ENCODE assay signal across 1 cellular context in the genomic region with DNA sequence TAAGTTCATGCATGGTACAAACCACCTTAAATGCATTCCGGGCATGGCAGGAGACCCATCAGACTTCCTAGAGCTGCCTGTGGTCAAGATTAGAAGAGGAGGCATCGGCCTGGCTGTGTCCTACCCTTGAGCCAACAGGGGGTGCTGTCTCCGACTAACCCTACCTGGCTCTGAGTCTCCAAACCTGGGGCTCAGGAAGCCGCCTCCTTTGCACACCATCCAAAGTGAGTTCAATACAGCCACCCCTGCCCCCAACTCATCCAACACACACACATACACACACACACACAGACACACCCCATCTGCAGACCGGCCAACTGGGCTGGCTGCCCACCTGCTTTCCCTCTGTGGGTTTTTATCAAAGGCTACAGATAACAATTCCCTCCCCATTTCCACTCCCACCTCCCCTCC.
TF ChIP-seq lines count a peak whose summit lies in the region.

No MANE protein-coding gene starts in this region.

TF ChIP-seq in endothelial cell of umbilical vein, 7 proteins besides CTCF, POLR2A, EP300 and RAD21 (continued from another document):
- TF ChIP-seq MYC (IDR thresholded peaks at IDR 0.05; ENCODE audit: low read depth, low read length), result no peak
- no peak for TF ChIP-seq EZH2 (IDR thresholded peaks at IDR 0.05; ENCODE audit: borderline replicate concordance, low read depth, low read length, severe bottlenecking)
- no peak for TF ChIP-seq FOS (IDR thresholded peaks at IDR 0.05; ENCODE audit: borderline replicate concordance, insufficient read depth, low read length)
- TF ChIP-seq JUN (IDR thresholded peaks at IDR 0.05; ENCODE audit: borderline replicate concordance, insufficient read depth, insufficient read length, low read depth), result no peak
- TF ChIP-seq, protein P1, sequence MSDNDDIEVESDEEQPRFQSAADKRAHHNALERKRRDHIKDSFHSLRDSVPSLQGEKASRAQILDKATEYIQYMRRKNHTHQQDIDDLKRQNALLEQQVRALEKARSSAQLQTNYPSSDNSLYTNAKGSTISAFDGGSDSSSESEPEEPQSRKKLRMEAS (IDR thresholded peaks at IDR 0.05; ENCODE audit: insufficient read depth, insufficient read length), result no peak
